ENCODE assay signal across 18 cellular contexts in the genomic region with DNA sequence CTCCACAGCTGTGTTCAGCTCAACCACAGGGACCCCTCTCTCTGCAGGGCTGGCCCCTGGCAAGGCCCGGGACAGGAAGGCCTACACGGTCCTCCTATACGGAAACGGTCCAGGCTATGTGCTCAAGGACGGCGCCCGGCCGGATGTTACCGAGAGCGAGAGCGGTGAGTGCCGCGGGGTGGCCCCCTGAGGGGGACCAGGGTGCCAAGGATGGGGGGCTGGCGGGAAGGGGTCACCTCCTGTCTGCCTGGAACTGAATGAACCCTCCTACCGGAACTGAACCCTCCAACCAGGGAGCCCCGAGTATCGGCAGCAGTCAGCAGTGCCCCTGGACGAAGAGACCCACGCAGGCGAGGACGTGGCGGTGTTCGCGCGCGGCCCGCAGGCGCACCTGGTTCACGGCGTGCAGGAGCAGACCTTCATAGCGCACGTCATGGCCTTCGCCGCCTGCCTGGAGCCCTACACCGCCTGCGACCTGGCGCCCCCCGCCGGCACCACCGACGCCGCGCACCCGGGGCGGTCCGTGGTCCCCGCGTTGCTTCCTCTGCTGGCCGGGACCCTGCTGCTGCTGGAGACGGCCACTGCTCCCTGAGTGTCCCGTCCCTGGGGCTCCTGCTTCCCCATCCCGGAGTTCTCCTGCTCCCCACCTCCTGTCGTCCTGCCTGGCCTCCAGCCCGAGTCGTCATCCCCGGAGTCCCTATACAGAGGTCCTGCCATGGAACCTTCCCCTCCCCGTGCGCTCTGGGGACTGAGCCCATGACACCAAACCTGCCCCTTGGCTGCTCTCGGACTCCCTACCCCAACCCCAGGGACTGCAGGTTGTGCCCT. TPM values are rescaled to one million over a fixed set of nuclear protein-coding genes. Genes with fewer than 3 reads are reported as not detected.
DNase-seq lines count a peak whose midpoint lies in the region; ATAC-seq and TF ChIP-seq lines count a peak whose summit lies in the region.
"Not testable (repeated sequence)": the region's sequence is repeated elsewhere in the genome, so short reads cannot be mapped to it uniquely, and the experiment has no call there.
"Had no signal": no experiment of that assay in that cellular context is flagged by ENCODE, and none has a peak within 500 bp of the region (broad histone marks: within the 10 kb centered on the region; RNA-seq: fewer than 3 reads in every experiment).

No MANE protein-coding gene starts in this region.

- POLR2A ChIA-PET in Panc1 (lab: Charles Lee); activated CD8-positive, alpha-beta T cell treated with anti-CD3 and anti-CD28 coated beads for 36 hours (lab: Charles Lee): not testable (repeated sequence)

- intact Hi-C loops in Panc1 (cut with micrococcal nuclease; ENCODE audit: unreplicated experiment); activated CD8-positive, alpha-beta T cell treated with anti-CD3 and anti-CD28 coated beads for 36 hours (cut with micrococcal nuclease); cardiac septum (cut with DNase I): not testable (repeated sequence)

- not testable (repeated sequence) for H3K9me3 ChIP-seq in BE2C; Panc1 (ENCODE audit: control insufficient read depth, insufficient read depth, low read depth, low read length)

- H3K27me3 Mint-ChIP-seq in activated CD8-positive, alpha-beta T cell treated with anti-CD3 and anti-CD28 coated beads for 36 hours = peaks cover 34% of the 10 kb centered on the region
- H3K27me3 Mint-ChIP-seq in natural killer cell treated with Interleukin-12 subunit alpha and Interleukin-12 subunit beta and Interleukin-15 and Interleukin-18, amount 100 ng/mL, for 72 hours = peaks cover 20% of the 10 kb centered on the region in 2 donors

- H3K27me3 ChIP-seq in BE2C = peaks cover 51% of the 10 kb centered on the region
- H3K27me3 ChIP-seq in Panc1 (ENCODE audit: control insufficient read depth, insufficient read depth, low read length) = not testable (repeated sequence)

- H3K27ac Mint-ChIP-seq in activated CD8-positive, alpha-beta T cell treated with anti-CD3 and anti-CD28 coated beads for 36 hours; activated naive CD4-positive, alpha-beta T cell treated with anti-CD3 and anti-CD28 coated beads, Interleukin-2, amount 50 U/mL, for 72 hours; natural killer cell treated with Interleukin-12 subunit alpha and Interleukin-12 subunit beta and Interleukin-15 and Interleukin-18, amount 100 ng/mL, for 72 hours: not testable (repeated sequence)

- not testable (repeated sequence) for H3K36me3 Mint-ChIP-seq in activated CD8-positive, alpha-beta T cell treated with anti-CD3 and anti-CD28 coated beads for 36 hours (ENCODE audit: low read depth); activated naive CD4-positive, alpha-beta T cell treated with anti-CD3 and anti-CD28 coated beads, Interleukin-2, amount 50 U/mL, for 72 hours; natural killer cell treated with Interleukin-12 subunit alpha and Interleukin-12 subunit beta and Interleukin-15 and Interleukin-18, amount 100 ng/mL, for 72 hours

- H3K4me3 ChIP-seq in BE2C (ENCODE audit: low read depth, low read length); GM12875 (ENCODE audit: low read depth, low read length); Panc1 (ENCODE audit: low read depth in 2 of 2, low read length in 2 of 2): not testable (repeated sequence)

- H3K9me3 Mint-ChIP-seq in activated CD8-positive, alpha-beta T cell treated with anti-CD3 and anti-CD28 coated beads for 36 hours; activated naive CD4-positive, alpha-beta T cell treated with anti-CD3 and anti-CD28 coated beads, Interleukin-2, amount 50 U/mL, for 72 hours; natural killer cell treated with Interleukin-12 subunit alpha and Interleukin-12 subunit beta and Interleukin-15 and Interleukin-18, amount 100 ng/mL, for 72 hours: not testable (repeated sequence)

- TF ChIP-seq CTCF in BE2C (IDR thresholded peaks at IDR 0.05; ENCODE audit: low read depth, low read length); Panc1 (IDR thresholded peaks at IDR 0.05): not testable (repeated sequence)
- TF ChIP-seq CTCF in GM12875 (IDR thresholded peaks at IDR 0.05; ENCODE audit: borderline replicate concordance, insufficient read depth, low read depth, low read length) = 0 out of 2 replicates have a peak, but pooled peaks have one; percentile 4
- peak; percentile 40 for TF ChIP-seq CTCF in activated CD8-positive, alpha-beta T cell treated with anti-CD3 and anti-CD28 coated beads for 36 hours (IDR thresholded peaks at IDR 0.05)

- not testable (repeated sequence) for H3K4me1 ChIP-seq in BE2C
- H3K4me1 ChIP-seq in Panc1 (ENCODE audit: control insufficient read depth, insufficient read depth, low read length) = peaks cover 13% of the 10 kb centered on the region

- in situ Hi-C loops in Panc1 (cut with HindIII; ENCODE audit: low pct_unique_long_range_greater_than_20kb, low sequenced_read_pairs) = not testable (repeated sequence)

- CTCF ChIA-PET in Panc1 (lab: Charles Lee); activated CD8-positive, alpha-beta T cell treated with anti-CD3 and anti-CD28 coated beads for 36 hours (lab: Charles Lee): not testable (repeated sequence)

- H3K4me3 Mint-ChIP-seq in activated CD8-positive, alpha-beta T cell treated with anti-CD3 and anti-CD28 coated beads for 36 hours = peak overlapping the region; percentile 48
- not testable (repeated sequence) for H3K4me3 Mint-ChIP-seq in natural killer cell treated with Interleukin-12 subunit alpha and Interleukin-12 subunit beta and Interleukin-15 and Interleukin-18, amount 100 ng/mL, for 72 hours

- H3K36me3 ChIP-seq in BE2C; Panc1 (ENCODE audit: control insufficient read depth, insufficient read depth, low read length): not testable (repeated sequence)

- BruUV-seq in Panc1 (replicated peaks; lab: Mats Ljungman, UMichigan) = not testable (repeated sequence)

- H3K27ac ChIP-seq in Panc1 (ENCODE audit: low read length) = peak overlapping the region; percentile 42

- DNase-seq in BE2C (peak; percentile 43), cardiac septum (ENCODE audit: low spot score) (peak; percentile 66)
- DNase-seq in Panc1 (ENCODE audit: low read depth, low spot score); natural killer cell treated with Interleukin-12 subunit alpha and Interleukin-12 subunit beta and Interleukin-15 and Interleukin-18, amount 100 ng/mL, for 72 hours (ENCODE audit: low spot score): not testable (repeated sequence)
- DNase-seq in activated CD8-positive, alpha-beta T cell treated with anti-CD3 and anti-CD28 coated beads for 36 hours = peak; percentile 58
- DNase-seq in activated naive CD4-positive, alpha-beta T cell treated with anti-CD3 and anti-CD28 coated beads, Interleukin-2, amount 50 U/mL, for 72 hours (ENCODE audit: low spot score in 2 of 2) = peak; percentile 52 to 60
- DNase-seq in stimulated activated CD8-positive, alpha-beta memory T cell treated with anti-CD3 and anti-CD28 coated beads, Interleukin-4, amount 100 ng/mL, for 48 hours = peak; percentile 46

- H3K4me1 Mint-ChIP-seq in activated CD8-positive, alpha-beta T cell treated with anti-CD3 and anti-CD28 coated beads for 36 hours (ENCODE audit: low read depth); natural killer cell treated with Interleukin-12 subunit alpha and Interleukin-12 subunit beta and Interleukin-15 and Interleukin-18, amount 100 ng/mL, for 72 hours (ENCODE audit: low read depth in 2 of 2): not testable (repeated sequence)

- ATAC-seq in Panc1 = not testable (repeated sequence)
- ATAC-seq in activated CD8-positive, alpha-beta T cell treated with anti-CD3 and anti-CD28 coated beads for 36 hours = peak; percentile 90
- ATAC-seq in activated naive CD4-positive, alpha-beta T cell treated with anti-CD3 and anti-CD28 coated beads, Interleukin-2, amount 50 U/mL, for 72 hours = peak; percentile 63 to 88
- ATAC-seq in natural killer cell treated with Interleukin-12 subunit alpha and Interleukin-12 subunit beta and Interleukin-15 and Interleukin-18, amount 100 ng/mL, for 72 hours = peak; percentile 49 to 51

RNA-seq across cellular contexts. Expression of a gene that starts 2.9 kb away (rescaled TPM):
- not detected for polyA plus RNA-seq in BE2C (2012; ENCODE audit: insufficient read depth, insufficient read length, low read depth)
- total RNA-seq in Panc1 (2021; ENCODE audit: unreplicated experiment) = 7.3 TPM
- polyA plus RNA-seq in Panc1 (2012; ENCODE audit: insufficient read length) = 13.0 TPM
- total RNA-seq in activated CD8-positive, alpha-beta T cell treated with anti-CD3 and anti-CD28 coated beads for 36 hours = not detected
- under 1 TPM; 0.16 to 0.53 TPM for total RNA-seq in activated naive CD4-positive, alpha-beta T cell treated with anti-CD3 and anti-CD28 coated beads, Interleukin-2, amount 50 U/mL, for 72 hours
- not detected for total RNA-seq in cardiac septum
- not detected for total RNA-seq in natural killer cell treated with Interleukin-12 subunit alpha and Interleukin-12 subunit beta and Interleukin-15 and Interleukin-18, amount 100 ng/mL, for 72 hours
- total RNA-seq: A673, bronchial epithelial cell, epithelial cell of proximal tubule, HFFc6, HT1080, left ventricle myocardium superior, pancreas, stomach, thyroid gland had no signal
- polyA plus RNA-seq: neural cell, pancreas, stomach had no signal

RNA-seq across cellular contexts. Expression of a gene that starts 25.2 kb away (rescaled TPM):
- not detected for polyA plus RNA-seq in BE2C (2012; ENCODE audit: insufficient read depth, insufficient read length, low read depth)
- total RNA-seq in Panc1 (2021; ENCODE audit: unreplicated experiment) = 65.3 TPM
- polyA plus RNA-seq in Panc1 (2012; ENCODE audit: insufficient read length) = 236 TPM
- total RNA-seq in activated CD8-positive, alpha-beta T cell treated with anti-CD3 and anti-CD28 coated beads for 36 hours = not detected
- not detected for total RNA-seq in activated naive CD4-positive, alpha-beta T cell treated with anti-CD3 and anti-CD28 coated beads, Interleukin-2, amount 50 U/mL, for 72 hours
- total RNA-seq in cardiac septum = not detected
- total RNA-seq in natural killer cell treated with Interleukin-12 subunit alpha and Interleukin-12 subunit beta and Interleukin-15 and Interleukin-18, amount 100 ng/mL, for 72 hours = not detected
- total RNA-seq: A673, bronchial epithelial cell, epithelial cell of proximal tubule, HFFc6, HT1080, left ventricle myocardium superior, pancreas, stomach, thyroid gland had no signal
- polyA plus RNA-seq: neural cell, pancreas, stomach had no signal

Comparison
In these comparisons a context has a peak if more than half of its experiments do, and no peak if none do; other contexts are left out.
1. RNA of a gene that starts 25.2 kb away (total RNA-seq): 65.3 TPM in Panc1 (single experiment); not detected in activated naive CD4-positive, alpha-beta T cell treated with anti-CD3 and anti-CD28 coated beads, Interleukin-2, amount 50 U/mL, for 72 hours, not detected in activated CD8-positive, alpha-beta T cell treated with anti-CD3 and anti-CD28 coated beads for 36 hours, not detected in cardiac septum (single experiment) and not detected in natural killer cell treated with Interleukin-12 subunit alpha and Interleukin-12 subunit beta and Interleukin-15 and Interleukin-18, amount 100 ng/mL, for 72 hours; every median in the first group is over 10 times any median in the second.